ENCODE assay signal across 17 cellular contexts in the genomic region with DNA sequence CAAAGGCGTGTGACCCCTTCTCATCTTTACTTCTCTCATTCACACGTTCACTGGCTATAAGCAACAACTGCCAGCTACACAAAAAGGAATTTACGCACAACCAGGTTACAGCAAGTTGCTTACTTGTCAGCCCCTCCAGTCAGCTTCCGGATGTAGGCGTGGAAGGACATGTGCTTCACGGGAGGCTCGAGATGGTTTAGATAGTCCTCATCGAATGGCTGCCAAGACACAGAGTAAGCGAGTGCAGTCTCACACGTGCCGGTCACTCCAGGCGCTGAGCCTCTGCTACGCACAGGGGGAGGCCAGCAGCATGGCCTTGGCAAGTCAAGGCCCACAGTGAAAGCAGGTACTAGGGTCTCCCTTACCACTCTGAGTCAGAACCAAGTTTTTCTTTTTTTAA. TPM values are rescaled to one million over a fixed set of nuclear protein-coding genes. Genes with fewer than 3 reads are reported as not detected.
"Had no signal": no experiment of that assay in that cellular context is flagged by ENCODE, and none has a peak within 500 bp of the region (broad histone marks: within the 10 kb centered on the region; RNA-seq: fewer than 3 reads in every experiment).

No MANE protein-coding gene starts in this region.

- H3K4me3 ChIP-seq: ascending aorta, cardiac muscle cell, heart right ventricle, ovary, upper lobe of left lung had no signal

- ATAC-seq: heart right ventricle, T-cell had no signal

- H3K4me1 Mint-ChIP-seq: nephron progenitor cell had no signal

- H3K9me3 Mint-ChIP-seq: activated naive CD8-positive, alpha-beta T cell treated with anti-CD3 and anti-CD28 coated beads, Interleukin-2, amount 50 U/mL, for 24 hours; memory B cell; nephron progenitor cell; T-cell had no signal

- H3K27me3 Mint-ChIP-seq: activated CD4-positive, alpha-beta T cell treated with anti-CD3 and anti-CD28 coated beads for 36 hours; activated naive CD8-positive, alpha-beta T cell treated with anti-CD3 and anti-CD28 coated beads, Interleukin-2, amount 50 U/mL, for 24 hours; memory B cell; T-cell had no signal

- DNase-seq: activated gamma-delta T cell; activated T-cell treated with anti-CD3 and anti-CD28 coated beads for 4 hours; heart right ventricle; nephron progenitor cell; ovary; stimulated activated CD4-positive, alpha-beta T cell treated with anti-CD3 and anti-CD28 coated beads, Interleukin-4, amount 100 ng/mL, for 4 hours; substantia nigra; T-cell; upper lobe of left lung; WERI-Rb-1 had no signal

- H3K27ac Mint-ChIP-seq: activated CD4-positive, alpha-beta T cell treated with anti-CD3 and anti-CD28 coated beads for 36 hours; memory B cell; nephron progenitor cell; T-cell had no signal

- H3K27me3 ChIP-seq: ascending aorta, cardiac muscle cell, heart right ventricle, ovary, upper lobe of left lung had no signal

- H3K27ac ChIP-seq: ascending aorta, cardiac muscle cell, ovary, upper lobe of left lung, WERI-Rb-1 had no signal

- H3K4me1 ChIP-seq: ascending aorta, upper lobe of left lung had no signal

- H3K4me3 Mint-ChIP-seq: activated CD4-positive, alpha-beta T cell treated with anti-CD3 and anti-CD28 coated beads for 36 hours; activated naive CD8-positive, alpha-beta T cell treated with anti-CD3 and anti-CD28 coated beads, Interleukin-2, amount 50 U/mL, for 24 hours; memory B cell; nephron progenitor cell; T-cell had no signal

- H3K9me3 ChIP-seq: ascending aorta, heart right ventricle, ovary, upper lobe of left lung had no signal

- H3K36me3 ChIP-seq: ovary had no signal

RNA-seq across cellular contexts. Expression of gene TSPAN10, which starts 28.4 kb away (rescaled TPM):
- total RNA-seq: ascending aorta, frontal cortex had no signal

RNA-seq across cellular contexts. Expression of gene PDE6G, which starts 47.7 kb away (rescaled TPM):
- total RNA-seq: ascending aorta, frontal cortex, renal cortical epithelial cell had no signal
